Comparison of ENCODE assay signal across 29 cellular contexts in genomic region chr4:151797131-151797530, GRCh38. TPM values are rescaled to one million over a fixed set of nuclear protein-coding genes. Genes with fewer than 3 reads are reported as not detected.
A peak's percentile ranks its signal among the peaks of the same experiment; 100 is the strongest.
DNase-seq lines count a peak whose midpoint lies in the region; ATAC-seq, FAIRE-seq and TF ChIP-seq lines count a peak whose summit lies in the region.
"Had no signal": no experiment of that assay in that cellular context is flagged by ENCODE, and none has a peak within 500 bp of the region (broad histone marks: within the 10 kb centered on the region; RNA-seq: fewer than 3 reads in every experiment).

No MANE protein-coding gene starts in this region.

- no peaks in the 10 kb centered on the region for H3K9me3 ChIP-seq in transverse colon
- H3K9me3 ChIP-seq: spleen had no signal

- H3K36me3 ChIP-seq in bronchial epithelial cell (ENCODE audit: control insufficient read depth, insufficient read depth, low read length), result no peaks in the 10 kb centered on the region
- no peaks in the 10 kb centered on the region for H3K36me3 ChIP-seq in transverse colon
- H3K36me3 ChIP-seq: spleen had no signal

- TF ChIP-seq POLR2A in transverse colon (IDR thresholded peaks at IDR 0.05), result no peak

- intact Hi-C loops in transverse colon (cut with DNase I; ENCODE audit: low total_unique reads), result no loop called here

- ATAC-seq in left lobe of liver (peak; percentile 95), HG02678 (IDR thresholded peaks at IDR 0.05; ENCODE audit: unreplicated experiment) (no peak), GM18861 (IDR thresholded peaks at IDR 0.05; ENCODE audit: unreplicated experiment) (no peak)
- ATAC-seq: naive thymus-derived CD4-positive, alpha-beta T cell; stimulated activated memory B cell treated with anti-CD40 and anti-IgM and Interleukin-4, amounts not matched to agents 10 μg/mL and 1 μg/mL and 100 μg/mL, for 72 hours; T-helper 17 cell had no signal

- in situ Hi-C loops in transverse colon (cut with MboI; ENCODE audit: low pct_ligation_motif_present in 1 of 4, low pct_unique_long_range_greater_than_20kb in 1 of 4, low sequenced_read_pairs in 3 of 4), result no loop called here

- peak; percentile 25 for TF ChIP-seq EP300 in transverse colon (IDR thresholded peaks at IDR 0.05; ENCODE audit: low read depth)

- WGBS in transverse colon (ENCODE audit: low coverage in 1 of 2), 2 donors, result 63 to 65% methylated on average over 2 to 3 of the region's 3 CpGs

- H3K4me1 ChIP-seq in transverse colon, result peaks cover 0 to 37% (median 28%) of the 10 kb centered on the region in 4 donors
- H3K4me1 ChIP-seq: spleen had no signal

- FAIRE-seq in bronchial epithelial cell (lab: Jason Lieb, UNC), result no peak
- no peak for FAIRE-seq in GM19239 (lab: Jason Lieb, UNC)
- FAIRE-seq: GM18507, kidney had no signal

- TF ChIP-seq CTCF in bronchial epithelial cell (IDR thresholded peaks at IDR 0.05; ENCODE audit: insufficient read depth, low read length, severe bottlenecking) (no peak), transverse colon (IDR thresholded peaks at IDR 0.05) (no peak)

- H3K27me3 ChIP-seq in bronchial epithelial cell (ENCODE audit: control insufficient read depth, insufficient read depth, low read length) (no peaks in the 10 kb centered on the region), transverse colon (no peaks in the 10 kb centered on the region)
- H3K27me3 ChIP-seq: spleen had no signal

- H3K4me3 ChIP-seq in bronchial epithelial cell (ENCODE audit: low read depth, low read length) (no peak overlapping the region), transverse colon (no peak overlapping the region)
- H3K4me3 ChIP-seq: SK-N-MC, spleen had no signal

- H3K27ac ChIP-seq in transverse colon, result peak overlapping the region; percentile 31 to 76 (median 58)
- H3K27ac ChIP-seq: KMS-11, SK-N-MC, spleen had no signal

- DNase-seq in NCI-H748 (lab: John Stamatoyannopoulos, UW; ENCODE audit: unreplicated experiment) (peak; percentile 11), NCI-H748 treated with DMSO at 0.1 percent for 48 hours (lab: John Stamatoyannopoulos, UW) (no peak), bronchial epithelial cell (ENCODE audit: low read depth) (peak; percentile 7), left lobe of liver (ENCODE audit: low spot score) (peak; percentile 66), transverse colon (peak; percentile 53), GM19239 (ENCODE audit: insufficient read length, low spot score) (no peak)
- DNase-seq: 8988T; activated CD4-positive, alpha-beta T cell treated with anti-CD3 and anti-CD28 coated beads for 4 hours; activated T-cell treated with anti-CD3 and anti-CD28 coated beads, Interleukin-2, amount 50 U/mL, for 24 hours; DMS79; endodermal cell; GF-D8; glutamatergic neuron; HFFc6; kidney; naive thymus-derived CD4-positive, alpha-beta T cell; NCI-H2171; NCI-H524; nucleus accumbens; RPMI8226; spleen; stimulated activated CD4-positive, alpha-beta T cell treated with anti-CD3 and anti-CD28 coated beads, Interleukin-4, amount 100 ng/mL, for 1 hour; T-helper 17 cell had no signal

RNA-seq across cellular contexts. Expression of gene GATB, which starts 36.3 kb away (rescaled TPM):
- 11.1 and 14.0 TPM in 2 replicates for total RNA-seq in bronchial epithelial cell
- 17.2 TPM for total RNA-seq in left lobe of liver
- 100 to 1,000 TPM in 1 of 4 donors, 10 to 100 TPM in 3; 22.5 to 111 (median 27.3) TPM for total RNA-seq in transverse colon

Comparison
In these comparisons a context has a peak if more than half of its experiments do, and no peak if none do; other contexts are left out.
1. DNase-seq: peak in NCI-H748 (single experiment), bronchial epithelial cell (single experiment), left lobe of liver (single experiment) and transverse colon (single experiment); none in NCI-H748 treated with DMSO at 0.1 percent for 48 hours (single experiment) and GM19239 (single experiment).